Comparison of ENCODE assay signal across 21 cellular contexts in the genomic region with DNA sequence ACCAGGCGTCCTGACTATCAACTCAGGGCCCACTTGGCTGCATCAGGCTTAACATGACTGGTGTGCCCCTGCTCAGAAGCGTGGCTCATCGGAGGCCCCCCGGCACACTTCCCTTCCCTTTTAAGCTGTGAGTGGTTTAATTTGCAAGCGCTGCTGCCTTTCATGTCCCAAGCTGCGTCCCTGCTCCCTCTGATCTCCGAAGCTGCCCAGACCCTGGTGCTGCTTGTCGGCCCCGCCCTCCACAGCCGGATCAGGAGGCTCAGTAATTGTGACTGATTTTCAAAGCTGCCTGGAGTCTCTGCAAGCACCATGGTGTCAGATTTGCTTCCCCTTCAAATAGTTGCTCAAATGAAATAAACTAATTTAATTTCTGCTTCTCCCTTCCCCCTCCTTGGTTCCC.
DNase-seq lines count a peak whose midpoint lies in the region; ATAC-seq and TF ChIP-seq lines count a peak whose summit lies in the region.
"Had no signal": no experiment of that assay in that cellular context is flagged by ENCODE, and none has a peak within 500 bp of the region (broad histone marks: within the 10 kb centered on the region; RNA-seq: fewer than 3 reads in every experiment).

No MANE protein-coding gene starts in this region.

- no peaks in the 10 kb centered on the region for H3K9me3 Mint-ChIP-seq in CD8-positive, alpha-beta T cell
- H3K9me3 Mint-ChIP-seq in activated CD4-positive, alpha-beta T cell treated with anti-CD3 and anti-CD28 coated beads, Interleukin-2, amount 10 ng/mL, durations not matched to agents 7 days and 5 days, result no peaks in the 10 kb centered on the region
- H3K9me3 Mint-ChIP-seq: IgD-negative memory B cell had no signal

- peaks cover 33% of the 10 kb centered on the region for H3K27me3 Mint-ChIP-seq in CD8-positive, alpha-beta T cell (ENCODE audit: low read depth)
- H3K27me3 Mint-ChIP-seq in activated CD4-positive, alpha-beta T cell treated with anti-CD3 and anti-CD28 coated beads, Interleukin-2, amount 10 ng/mL, durations not matched to agents 7 days and 5 days, result peaks cover 3% of the 10 kb centered on the region

- H3K27me3 ChIP-seq in HUES64 (ENCODE audit: insufficient read depth, low read length), result peaks cover 5% of the 10 kb centered on the region; the same call in 1 of the 2 replicates
- peaks cover 8% of the 10 kb centered on the region for H3K27me3 ChIP-seq in CD8-positive, alpha-beta T cell (ENCODE audit: insufficient read depth, low read length)
- no peaks in the 10 kb centered on the region for H3K27me3 ChIP-seq in adrenal gland
- H3K27me3 ChIP-seq: BE2C had no signal

- no peak overlapping the region for H3K27ac ChIP-seq in HUES64 (ENCODE audit: low read depth, low read length)
- no peak overlapping the region for H3K27ac ChIP-seq in CD8-positive, alpha-beta T cell (ENCODE audit: low read depth, low read length)
- no peak overlapping the region for H3K27ac ChIP-seq in adrenal gland
- H3K27ac ChIP-seq: SK-N-MC had no signal

- no peak for TF ChIP-seq POLR2A in adrenal gland (IDR thresholded peaks at IDR 0.05)

- H3K9me3 ChIP-seq in HUES64 (ENCODE audit: insufficient read depth, low read depth, low read length) (no peaks in the 10 kb centered on the region), adrenal gland (replicated peaks in 1 of 3) (no peaks in the 10 kb centered on the region)
- no peaks in the 10 kb centered on the region for H3K9me3 ChIP-seq in CD8-positive, alpha-beta T cell (ENCODE audit: low read length)
- H3K9me3 ChIP-seq: BE2C had no signal

- 14% methylated on average over 10 of the region's 10 CpGs for WGBS in HUES64
- WGBS in adrenal gland, 4 donors, result 16 to 28% (median 21%) methylated on average over 7 to 10 of the region's 10 CpGs

- no peak overlapping the region for H3K4me3 Mint-ChIP-seq in CD8-positive, alpha-beta T cell
- H3K4me3 Mint-ChIP-seq in activated CD4-positive, alpha-beta T cell treated with anti-CD3 and anti-CD28 coated beads, Interleukin-2, amount 10 ng/mL, durations not matched to agents 7 days and 5 days, result no peak overlapping the region
- H3K4me3 Mint-ChIP-seq: IgD-negative memory B cell had no signal

- CTCF ChIA-PET in CD8-positive, alpha-beta T cell (lab: Charles Lee), result no interaction called here
- CTCF ChIA-PET in activated CD4-positive, alpha-beta T cell treated with anti-CD3 and anti-CD28 coated beads, Interleukin-2, amount 10 ng/mL, durations not matched to agents 7 days and 5 days (lab: Charles Lee), result no interaction called here

- H3K27ac Mint-ChIP-seq in CD8-positive, alpha-beta T cell, result no peak overlapping the region
- no peak overlapping the region for H3K27ac Mint-ChIP-seq in activated CD4-positive, alpha-beta T cell treated with anti-CD3 and anti-CD28 coated beads, Interleukin-2, amount 10 ng/mL, durations not matched to agents 7 days and 5 days
- H3K27ac Mint-ChIP-seq: IgD-negative memory B cell had no signal

- no peak overlapping the region for H3K9ac ChIP-seq in HUES64 (ENCODE audit: low read depth, low read length)

- intact Hi-C loops in CD8-positive, alpha-beta T cell (cut with DNase I, micrococcal nuclease), result no loop called here
- intact Hi-C loops in adrenal gland (cut with DNase I), result no loop called here

- H3K36me3 ChIP-seq in HUES64 (ENCODE audit: insufficient read depth, low read length) (no peaks in the 10 kb centered on the region), adrenal gland (replicated peaks in 1 of 2) (no peaks in the 10 kb centered on the region)
- H3K36me3 ChIP-seq in CD8-positive, alpha-beta T cell (ENCODE audit: insufficient read depth, low read length), result no peaks in the 10 kb centered on the region
- H3K36me3 ChIP-seq: BE2C had no signal

- no peaks in the 10 kb centered on the region for H3K36me3 Mint-ChIP-seq in CD8-positive, alpha-beta T cell
- H3K36me3 Mint-ChIP-seq in activated CD4-positive, alpha-beta T cell treated with anti-CD3 and anti-CD28 coated beads, Interleukin-2, amount 10 ng/mL, durations not matched to agents 7 days and 5 days (ENCODE audit: low read depth), result no peaks in the 10 kb centered on the region
- H3K36me3 Mint-ChIP-seq: IgD-negative memory B cell had no signal

- no peak for TF ChIP-seq CTCF in CD8-positive, alpha-beta T cell (IDR thresholded peaks at IDR 0.05)
- TF ChIP-seq CTCF in adrenal gland (IDR thresholded peaks at IDR 0.05), result no peak

- POLR2A ChIA-PET in CD8-positive, alpha-beta T cell (lab: Charles Lee), result no interaction called here
- POLR2A ChIA-PET in activated CD4-positive, alpha-beta T cell treated with anti-CD3 and anti-CD28 coated beads, Interleukin-2, amount 10 ng/mL, durations not matched to agents 7 days and 5 days (lab: Charles Lee), result no interaction called here

- no peaks in the 10 kb centered on the region for H3K4me1 Mint-ChIP-seq in CD8-positive, alpha-beta T cell (ENCODE audit: low read depth)
- no peaks in the 10 kb centered on the region for H3K4me1 Mint-ChIP-seq in activated CD4-positive, alpha-beta T cell treated with anti-CD3 and anti-CD28 coated beads, Interleukin-2, amount 10 ng/mL, durations not matched to agents 7 days and 5 days
- H3K4me1 Mint-ChIP-seq: IgD-negative memory B cell had no signal

- H3K4me1 ChIP-seq in HUES64 (ENCODE audit: insufficient read depth, low read length), result no peaks in the 10 kb centered on the region
- no peaks in the 10 kb centered on the region for H3K4me1 ChIP-seq in CD8-positive, alpha-beta T cell (ENCODE audit: insufficient read depth, low read length)
- H3K4me1 ChIP-seq in adrenal gland (replicated peaks in 1 of 2), result no peaks in the 10 kb centered on the region

- ATAC-seq in CD8-positive, alpha-beta T cell, result no peak

- DNase-seq in SK-N-DZ (ENCODE audit: low spot score), result peak; percentile 44
- DNase-seq in iPS-NIHi11 (ENCODE audit: low spot score), result peak; percentile 52
- no peak for DNase-seq in NCI-H187 (lab: John Stamatoyannopoulos, UW)
- no peak for DNase-seq in CD8-positive, alpha-beta T cell
- DNase-seq in activated CD4-positive, alpha-beta T cell treated with anti-CD3 and anti-CD28 coated beads, Interleukin-2, amount 10 ng/mL, durations not matched to agents 7 days and 5 days, result no peak
- no peak for DNase-seq in adrenal gland
- DNase-seq: BE2C, EL, HCEC 1CT, Karpas-422, MV-4-11, NCI-H1105 treated with DMSO at 0.1 percent for 48 hours, NCI-H2081, NCI-H2171 treated with DMSO at 0.1 percent for 48 hours, NCI-H446 treated with DMSO at 0.1 percent for 48 hours, NCI-H526 treated with DMSO at 0.1 percent for 48 hours, OCI-M1, Right ventricle myocardium superior had no signal

- H3K4me3 ChIP-seq in HUES64 (ENCODE audit: low read length) (peak overlapping the region; percentile 24; the same call in 1 of the 2 replicates), adrenal gland (no peak overlapping the region)
- H3K4me3 ChIP-seq in CD8-positive, alpha-beta T cell (ENCODE audit: low read depth, low read length), result no peak overlapping the region
- H3K4me3 ChIP-seq: SK-N-MC had no signal

Comparison
In these comparisons a context has a peak if more than half of its experiments do, and no peak if none do; other contexts are left out.
1. DNase-seq: peak in SK-N-DZ (single experiment) and iPS-NIHi11 (single experiment); none in NCI-H187 (0 of 2), CD8-positive, alpha-beta T cell (0 of 7), activated CD4-positive, alpha-beta T cell treated with anti-CD3 and anti-CD28 coated beads, Interleukin-2, amount 10 ng/mL, durations not matched to agents 7 days and 5 days (single experiment) and adrenal gland (0 of 7).